26 cellular contexts compared by ENCODE assay signal in the genomic region with DNA sequence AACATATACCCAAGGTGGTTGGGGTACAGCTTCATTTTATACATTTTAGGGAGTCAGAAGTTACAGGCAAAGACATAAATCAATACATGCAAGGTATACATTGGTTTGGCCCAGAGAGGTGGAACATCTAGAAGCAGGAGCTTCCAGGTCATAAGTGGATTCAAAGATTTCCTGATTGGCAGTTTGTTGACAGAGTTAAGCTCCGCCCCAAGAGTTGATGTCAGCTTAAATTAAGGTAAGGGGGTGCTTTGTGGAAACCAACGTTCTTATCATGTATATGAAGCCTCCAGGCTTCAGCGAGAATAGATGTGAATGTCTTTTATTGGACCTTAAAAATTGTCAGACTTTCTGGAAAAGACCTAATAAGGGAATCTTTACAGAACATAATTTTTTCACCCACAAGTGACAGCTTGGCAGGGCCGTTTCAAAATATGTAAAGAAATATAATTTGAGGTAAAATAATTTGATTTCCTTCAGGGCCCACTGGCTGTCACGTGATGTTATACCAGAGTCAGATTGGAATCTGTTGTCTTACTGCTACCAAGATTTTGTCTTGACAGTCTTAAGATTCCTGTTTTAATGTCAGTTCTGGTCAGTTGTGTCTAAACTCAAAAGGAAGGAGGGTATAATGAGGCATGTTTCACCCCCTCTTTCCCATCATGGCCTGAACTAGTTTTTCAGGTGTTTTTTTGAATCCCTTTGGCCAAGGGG.
"Had no signal": no experiment of that assay in that cellular context is flagged by ENCODE, and none has a peak within 500 bp of the region (broad histone marks: within the 10 kb centered on the region; RNA-seq: fewer than 3 reads in every experiment).

No MANE protein-coding gene starts in this region.

- H3K27me3 ChIP-seq: brain microvascular endothelial cell, dorsolateral prefrontal cortex, gastroesophageal sphincter, hepatocyte, stomach, thyroid gland, upper lobe of left lung, vagina had no signal

- H3K4me1 Mint-ChIP-seq: activated CD4-positive, alpha-beta memory T cell treated with anti-CD3 and anti-CD28 coated beads, Interleukin-2, amount 10 ng/mL, durations not matched to agents 7 days and 5 days had no signal

- H3K27ac ChIP-seq: brain microvascular endothelial cell, coronary artery, dorsolateral prefrontal cortex, gastroesophageal sphincter, hepatocyte, stomach, thyroid gland, upper lobe of left lung, vagina, WERI-Rb-1 had no signal

- H3K79me2 ChIP-seq: hepatocyte had no signal

- H3K4me3 Mint-ChIP-seq: activated CD4-positive, alpha-beta memory T cell treated with anti-CD3 and anti-CD28 coated beads, Interleukin-2, amount 10 ng/mL, durations not matched to agents 7 days and 5 days; activated CD4-positive, alpha-beta T cell treated with anti-CD3 and anti-CD28 coated beads, Interleukin-2, amount 10 ng/mL, durations not matched to agents 7 days and 5 days; activated T-cell treated with anti-CD3 and anti-CD28 coated beads, Interleukin-2, amount 50 U/mL, for 24 hours; natural killer cell treated with Interleukin-12 subunit alpha and Interleukin-12 subunit beta and Interleukin-15 and Interleukin-18, amount 100 ng/mL, for 72 hours; stimulated activated naive B cell treated with anti-CD40 and anti-IgM and Interleukin-4, amounts not matched to agents 10 μg/mL and 1 μg/mL and 100 μg/mL, for 72 hours had no signal

- H2AFZ ChIP-seq: hepatocyte had no signal

- ATAC-seq: gastroesophageal sphincter; natural killer cell treated with Interleukin-12 subunit alpha and Interleukin-12 subunit beta and Interleukin-15 and Interleukin-18, amount 100 ng/mL, for 72 hours; right cardiac atrium had no signal

- DNase-seq: activated CD4-positive, alpha-beta memory T cell treated with anti-CD3 and anti-CD28 coated beads, Interleukin-2, amount 10 ng/mL, durations not matched to agents 7 days and 5 days; activated CD4-positive, alpha-beta T cell treated with anti-CD3 and anti-CD28 coated beads for 1 hour; activated CD4-positive, alpha-beta T cell treated with anti-CD3 and anti-CD28 coated beads, Interleukin-2, amount 10 ng/mL, durations not matched to agents 7 days and 5 days; activated CD8-positive, alpha-beta memory T cell treated with anti-CD3 and anti-CD28 coated beads, Interleukin-2, amount 50 U/mL, for 48 hours; activated gamma-delta T cell treated with Interleukin-2 at 50 U/mL for 16 hours; activated naive CD4-positive, alpha-beta T cell treated with anti-CD3 and anti-CD28 coated beads, Interleukin-2, amount 50 U/mL, for 16 hours; activated T-cell treated with anti-CD3 and anti-CD28 coated beads, Interleukin-2, amount 50 U/mL, for 24 hours; amniotic stem cell; brain microvascular endothelial cell; dorsolateral prefrontal cortex; effector memory CD4-positive, alpha-beta T cell; right cardiac atrium; stimulated activated CD4-positive, alpha-beta T cell treated with anti-CD3 and anti-CD28 coated beads, Interleukin-15, amount 100 ng/mL, for 24 hours; stimulated activated CD4-positive, alpha-beta T cell treated with anti-CD3 and anti-CD28 coated beads, Interleukin-2, amount 100 ng/mL, for 24 hours; stimulated activated naive B cell treated with anti-CD40 and anti-IgM and Interleukin-4, amounts not matched to agents 10 μg/mL and 1 μg/mL and 100 μg/mL, for 72 hours; stomach; T1000; thyroid gland; upper lobe of left lung; WERI-Rb-1 had no signal

- H3K27ac Mint-ChIP-seq: activated CD4-positive, alpha-beta memory T cell treated with anti-CD3 and anti-CD28 coated beads, Interleukin-2, amount 10 ng/mL, durations not matched to agents 7 days and 5 days; activated CD4-positive, alpha-beta T cell treated with anti-CD3 and anti-CD28 coated beads, Interleukin-2, amount 10 ng/mL, durations not matched to agents 7 days and 5 days; activated T-cell treated with anti-CD3 and anti-CD28 coated beads, Interleukin-2, amount 50 U/mL, for 24 hours; natural killer cell treated with Interleukin-12 subunit alpha and Interleukin-12 subunit beta and Interleukin-15 and Interleukin-18, amount 100 ng/mL, for 72 hours; stimulated activated naive B cell treated with anti-CD40 and anti-IgM and Interleukin-4, amounts not matched to agents 10 μg/mL and 1 μg/mL and 100 μg/mL, for 72 hours had no signal

- H3K9me3 ChIP-seq: stomach, thyroid gland, upper lobe of left lung had no signal

- H3K36me3 ChIP-seq: brain microvascular endothelial cell, gastroesophageal sphincter, stomach, thyroid gland, upper lobe of left lung, vagina, WERI-Rb-1 had no signal

- H3K9me3 Mint-ChIP-seq: activated CD4-positive, alpha-beta memory T cell treated with anti-CD3 and anti-CD28 coated beads, Interleukin-2, amount 10 ng/mL, durations not matched to agents 7 days and 5 days; activated CD4-positive, alpha-beta T cell treated with anti-CD3 and anti-CD28 coated beads, Interleukin-2, amount 10 ng/mL, durations not matched to agents 7 days and 5 days; natural killer cell treated with Interleukin-12 subunit alpha and Interleukin-12 subunit beta and Interleukin-15 and Interleukin-18, amount 100 ng/mL, for 72 hours had no signal

- H3K4me2 ChIP-seq: hepatocyte had no signal

- H3K27me3 Mint-ChIP-seq: memory B cell; stimulated activated naive B cell treated with anti-CD40 and anti-IgM and Interleukin-4, amounts not matched to agents 10 μg/mL and 1 μg/mL and 100 μg/mL, for 72 hours had no signal

- H3K4me1 ChIP-seq: upper lobe of left lung, vagina had no signal

- H3K36me3 Mint-ChIP-seq: natural killer cell treated with Interleukin-12 subunit alpha and Interleukin-12 subunit beta and Interleukin-15 and Interleukin-18, amount 100 ng/mL, for 72 hours had no signal

- H3K4me3 ChIP-seq: coronary artery, dorsolateral prefrontal cortex, gastroesophageal sphincter, hepatocyte, stomach, thyroid gland, upper lobe of left lung, vagina had no signal
